1 cellular context compared by ENCODE assay signal in genomic region chr20:32971703-32972161, GRCh38.
A peak's percentile ranks its signal among the peaks of the same experiment; 100 is the strongest.
TF ChIP-seq lines count a peak whose summit lies in the region.

No MANE protein-coding gene starts in this region.

TF ChIP-seq in GM12878, 131 proteins besides CTCF, POLR2A, EP300 and RAD21 (continued from another document):
- TF ChIP-seq BHLHE40 (IDR thresholded peaks at IDR 0.05; ENCODE audit: borderline replicate concordance in 1 of 2, low read depth in 2 of 2, low read length in 1 of 2) (no peak), NR2F1 (conservative IDR thresholded peaks at IDR 0.05) (no peak), IKZF2 (IDR thresholded peaks at IDR 0.05) (no peak; a peak in 1 of 4 replicates), MEF2B (IDR thresholded peaks at IDR 0.05; ENCODE audit: partially characterized antibody, poor library complexity, severe bottlenecking) (peak; percentile 72)
